ENCODE assay signal across 8 cellular contexts in the genomic region with DNA sequence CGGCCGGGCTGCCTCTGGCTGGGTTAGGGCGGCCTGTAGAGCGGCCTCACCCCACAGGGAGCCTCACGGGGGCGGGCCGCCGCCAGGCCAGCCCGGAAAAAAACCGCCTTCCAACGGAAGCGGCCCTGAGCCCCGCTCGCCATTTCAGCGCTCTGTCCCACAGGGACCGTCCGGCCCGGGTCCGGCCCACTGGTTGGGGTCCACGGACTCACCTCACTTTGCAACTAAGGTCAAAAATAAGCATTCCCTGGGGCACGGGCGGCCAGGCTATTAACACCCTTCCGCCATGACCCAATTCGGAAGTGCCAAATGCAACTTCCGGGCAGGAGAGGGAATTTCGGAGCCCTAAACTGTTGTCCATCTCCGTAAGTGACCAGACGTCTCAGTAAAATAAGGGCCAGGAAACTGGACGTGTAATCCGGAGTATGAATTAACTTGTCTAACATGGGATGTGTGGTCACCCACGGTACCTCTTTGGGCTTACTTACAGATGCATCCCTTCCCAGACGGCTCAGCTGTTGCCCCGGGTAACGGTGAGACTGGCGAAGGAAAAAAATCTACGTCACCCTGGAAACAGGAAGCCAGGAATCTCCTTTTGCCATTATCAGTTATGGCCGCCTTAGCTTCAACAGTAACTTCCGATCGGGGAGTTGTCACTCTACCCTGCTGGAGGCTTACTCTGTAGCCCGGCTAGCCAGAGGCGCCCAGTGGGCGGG. TPM values are rescaled to one million over a fixed set of nuclear protein-coding genes. Genes with fewer than 3 reads are reported as not detected.
DNase-seq lines count a peak whose midpoint lies in the region; ATAC-seq and TF ChIP-seq lines count a peak whose summit lies in the region.

A gene with protein sequence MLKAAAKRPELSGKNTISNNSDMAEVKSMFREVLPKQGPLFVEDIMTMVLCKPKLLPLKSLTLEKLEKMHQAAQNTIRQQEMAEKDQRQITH (minus strand): TSS at position 548 of the 716 bp plus-strand sequence. CDS start 1,023 bp downstream, outside the sequence.

- peak; percentile 88 for TF ChIP-seq POLR2A in GM19193 (IDR thresholded peaks at IDR 0.05; ENCODE audit: extremely low read depth, insufficient read depth, insufficient read length)
- peak; percentile 88 for TF ChIP-seq POLR2A in transverse colon (IDR thresholded peaks at IDR 0.05)

- POLR2A ChIA-PET in activated CD8-positive, alpha-beta memory T cell treated with anti-CD3 and anti-CD28 coated beads for 36 hours (lab: Charles Lee) = interaction anchor here (0.6 to 1.8 kb wide), 13 partner anchors 16 to 709 kb away, joined by 3 to 8 read pairs (median 3); partner anchors contain the start of gene PDCD4

- no peaks in the 10 kb centered on the region for H3K36me3 ChIP-seq in transverse colon

- H3K4me1 ChIP-seq in mononuclear cell (ENCODE audit: insufficient read depth, low read length) = peaks cover 10% of the 10 kb centered on the region
- H3K4me1 ChIP-seq in transverse colon = peaks cover 10 to 43% (median 26%) of the 10 kb centered on the region in 4 donors

- CTCF ChIA-PET in activated CD8-positive, alpha-beta memory T cell treated with anti-CD3 and anti-CD28 coated beads for 36 hours (lab: Charles Lee) = interaction anchor here (0.9 to 2.0 kb wide), 6 partner anchors 22 to 173 kb away, joined by 3 to 7 read pairs (median 4); no protein-coding TSS in a partner anchor

- peak; percentile 82 for ATAC-seq in HG03280 (IDR thresholded peaks at IDR 0.05; ENCODE audit: unreplicated experiment)

- peak in 3 of 5 experiments; percentile 1 to 17 (median 15) for TF ChIP-seq CTCF in transverse colon (IDR thresholded peaks at IDR 0.05)

- DNase-seq in CMK (ENCODE audit: low read depth) = peak; percentile 95
- peak; percentile 91 to 97 for DNase-seq in NCI-H446 (lab: John Stamatoyannopoulos, UW)
- DNase-seq in epithelial cell of prostate (ENCODE audit: low read depth, low spot score) = peak; percentile 99
- DNase-seq in transverse colon = no peak

- H3K27ac ChIP-seq in epithelial cell of prostate (peak within 1 kb of the TSS; percentile 96), transverse colon (peak within 1 kb of the TSS; percentile 98 to 100 (median 98))

- in situ Hi-C loops in transverse colon (cut with MboI; ENCODE audit: low pct_ligation_motif_present in 1 of 4, low pct_unique_long_range_greater_than_20kb in 1 of 4, low sequenced_read_pairs in 3 of 4) = loop anchor here in 2 of 4 donors (25.0 kb wide), 2 partner anchors 306 to 331 kb away; no protein-coding TSS in a partner anchor

- intact Hi-C loops in transverse colon (cut with DNase I; ENCODE audit: low total_unique reads) = no loop called here

- 0% methylated on average over 10 to 42 of the region's 42 CpGs for WGBS in transverse colon (ENCODE audit: low coverage in 1 of 2), 2 donors

- peak; percentile 24 for TF ChIP-seq EP300 in transverse colon (IDR thresholded peaks at IDR 0.05; ENCODE audit: low read depth)

- H3K9me3 ChIP-seq in mononuclear cell (ENCODE audit: low read depth, low read length) (no peaks in the 10 kb centered on the region), transverse colon (no peaks in the 10 kb centered on the region)

- H3K27me3 ChIP-seq in mononuclear cell (ENCODE audit: insufficient read depth, low read length) (no peaks in the 10 kb centered on the region), transverse colon (no peaks in the 10 kb centered on the region)

- H3K4me3 ChIP-seq in mononuclear cell (ENCODE audit: low read length) = peak within 1 kb of the TSS; percentile 99
- H3K4me3 ChIP-seq in transverse colon = peak within 1 kb of the TSS; percentile 86 to 92 (median 88)

RNA-seq across cellular contexts. Expression of the gene that starts here (rescaled TPM):
- 10 to 100 TPM; 36.9 to 39.5 TPM for total RNA-seq in activated CD8-positive, alpha-beta memory T cell treated with anti-CD3 and anti-CD28 coated beads for 36 hours
- 33.0 TPM for total RNA-seq in mononuclear cell
- total RNA-seq in transverse colon = 10 to 100 TPM in 3 of 4 donors, 1 to 10 TPM in 1; 9.6 to 44.9 (median 18.1) TPM
